Comparison of ENCODE assay signal across 39 cellular contexts in the genomic region with DNA sequence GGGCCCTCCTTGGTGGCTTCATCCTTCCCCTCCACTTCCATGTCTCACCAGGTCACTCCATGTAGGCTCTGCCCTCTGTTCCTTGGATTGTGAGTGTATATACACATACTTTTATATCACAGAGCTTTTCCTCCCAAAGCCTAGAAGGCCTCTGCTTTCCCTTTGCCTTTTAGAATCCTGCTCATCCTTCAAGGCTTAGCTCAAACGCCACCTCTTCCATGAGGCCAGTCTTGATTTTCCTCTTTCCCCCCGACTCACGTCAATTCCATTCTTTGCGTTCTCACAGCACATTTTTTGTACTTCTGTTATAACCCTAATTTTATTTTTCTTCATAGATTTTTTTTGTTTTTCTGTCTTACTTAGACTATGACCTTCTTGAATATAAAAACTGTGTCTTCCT. TPM values are rescaled to one million over a fixed set of nuclear protein-coding genes. Genes with fewer than 3 reads are reported as not detected.
"Had no signal": no experiment of that assay in that cellular context is flagged by ENCODE, and none has a peak within 500 bp of the region (broad histone marks: within the 10 kb centered on the region; RNA-seq: fewer than 3 reads in every experiment).

No MANE protein-coding gene starts in this region.

- H3K4me1 Mint-ChIP-seq: activated T-helper 17 cell treated with anti-CD3 and anti-CD28 coated beads, Interleukin-2, amount 50 U/mL, for 72 hours had no signal

- H3K27ac Mint-ChIP-seq: activated B cell treated with CpG ODN at 0.5 μM for 24 hours; activated CD4-positive, alpha-beta memory T cell treated with anti-CD3 and anti-CD28 coated beads for 36 hours; activated CD4-positive, alpha-beta T cell treated with anti-CD3 and anti-CD28 coated beads, Interleukin-2, amount 10 ng/mL, durations not matched to agents 24 days and 14 days; activated CD8-positive, alpha-beta T cell treated with anti-CD3 and anti-CD28 coated beads for 36 hours; activated naive CD4-positive, alpha-beta T cell treated with anti-CD3 and anti-CD28 coated beads for 36 hours; activated naive CD4-positive, alpha-beta T cell treated with anti-CD3 and anti-CD28 coated beads, Interleukin-2, amount 50 U/mL, for 24 hours; activated naive CD8-positive, alpha-beta T cell; activated naive CD8-positive, alpha-beta T cell treated with anti-CD3 and anti-CD28 coated beads, Interleukin-2, amount 10 ng/mL, durations not matched to agents 7 days and 5 days; activated T-cell treated with anti-CD3 and anti-CD28 coated beads, Interleukin-2, amount 50 U/mL, for 72 hours; activated T-helper 1 cell treated with anti-CD3 and anti-CD28 coated beads, Interleukin-12 subunit alpha, Interleukin-12 subunit beta, Interleukin-2, Interleukin-4 antibody, amounts not matched to agents 30 ng/mL and 10 ng/mL and 1 ng/mL, durations not matched to agents 14 hours and 24 hours and 36 hours; activated T-helper 17 cell treated with anti-CD3 and anti-CD28 coated beads, Interleukin-2, amount 50 U/mL, for 72 hours; T-helper 1 cell treated with Interleukin-12 subunit alpha and Interleukin-12 subunit beta and Interleukin-4 antibody, amounts not matched to agents 30 μg/mL and 1 μg/mL, for 36 hours; T-helper 2 cell treated with Interferon-gamma antibody and Interleukin-4, amounts not matched to agents 5 μg/mL and 100 μg/mL, for 36 hours had no signal

- H3K4me3 ChIP-seq: adrenal gland, body of pancreas, breast epithelium had no signal

- FAIRE-seq: astrocyte, TTC549 had no signal

- H3K9me3 ChIP-seq: adrenal gland, body of pancreas, breast epithelium had no signal

- H3K36me3 ChIP-seq: adrenal gland, brain microvascular endothelial cell, breast epithelium had no signal

- H3K9me3 Mint-ChIP-seq: activated B cell treated with CpG ODN at 0.5 μM for 24 hours; activated CD4-positive, alpha-beta memory T cell treated with anti-CD3 and anti-CD28 coated beads for 36 hours; activated CD4-positive, alpha-beta T cell treated with anti-CD3 and anti-CD28 coated beads, Interleukin-2, amount 10 ng/mL, durations not matched to agents 24 days and 14 days; activated CD8-positive, alpha-beta T cell treated with anti-CD3 and anti-CD28 coated beads for 36 hours; activated naive CD4-positive, alpha-beta T cell treated with anti-CD3 and anti-CD28 coated beads for 36 hours; activated naive CD4-positive, alpha-beta T cell treated with anti-CD3 and anti-CD28 coated beads, Interleukin-2, amount 50 U/mL, for 24 hours; activated naive CD8-positive, alpha-beta T cell treated with anti-CD3 and anti-CD28 coated beads, Interleukin-2, amount 10 ng/mL, durations not matched to agents 7 days and 5 days; activated T-cell treated with anti-CD3 and anti-CD28 coated beads, Interleukin-2, amount 50 U/mL, for 4 hours; activated T-cell treated with anti-CD3 and anti-CD28 coated beads, Interleukin-2, amount 50 U/mL, for 72 hours; activated T-helper 1 cell treated with anti-CD3 and anti-CD28 coated beads, Interleukin-12 subunit alpha, Interleukin-12 subunit beta, Interleukin-2, Interleukin-4 antibody, amounts not matched to agents 30 ng/mL and 10 ng/mL and 1 ng/mL, durations not matched to agents 14 hours and 24 hours and 36 hours; activated T-helper 17 cell treated with anti-CD3 and anti-CD28 coated beads, Interleukin-2, amount 50 U/mL, for 72 hours; T-helper 1 cell treated with Interleukin-12 subunit alpha and Interleukin-12 subunit beta and Interleukin-4 antibody, amounts not matched to agents 30 μg/mL and 1 μg/mL, for 36 hours; T-helper 2 cell treated with Interferon-gamma antibody and Interleukin-4, amounts not matched to agents 5 μg/mL and 100 μg/mL, for 36 hours had no signal

- H3K36me3 Mint-ChIP-seq: activated CD4-positive, alpha-beta memory T cell treated with anti-CD3 and anti-CD28 coated beads for 36 hours; activated naive CD4-positive, alpha-beta T cell treated with anti-CD3 and anti-CD28 coated beads, Interleukin-2, amount 50 U/mL, for 24 hours; activated naive CD8-positive, alpha-beta T cell; activated naive CD8-positive, alpha-beta T cell treated with anti-CD3 and anti-CD28 coated beads, Interleukin-2, amount 10 ng/mL, durations not matched to agents 7 days and 5 days had no signal

- H3K27ac ChIP-seq: adrenal gland, body of pancreas, brain microvascular endothelial cell, breast epithelium, VCaP had no signal

- H3K4me1 ChIP-seq: breast epithelium had no signal

- ATAC-seq: activated CD8-positive, alpha-beta T cell treated with anti-CD3 and anti-CD28 coated beads for 36 hours; activated T-cell treated with anti-CD3 and anti-CD28 coated beads, Interleukin-2, amount 50 U/mL, for 4 hours; activated T-cell treated with anti-CD3 and anti-CD28 coated beads, Interleukin-2, amount 50 U/mL, for 72 hours; activated T-helper 17 cell treated with anti-CD3 and anti-CD28 coated beads, Interleukin-2, amount 50 U/mL, for 72 hours; body of pancreas had no signal

- H3K27me3 ChIP-seq: adrenal gland had no signal

- H3K4me3 Mint-ChIP-seq: activated B cell treated with CpG ODN at 0.5 μM for 24 hours; activated CD4-positive, alpha-beta memory T cell treated with anti-CD3 and anti-CD28 coated beads for 36 hours; activated CD4-positive, alpha-beta T cell treated with anti-CD3 and anti-CD28 coated beads, Interleukin-2, amount 10 ng/mL, durations not matched to agents 24 days and 14 days; activated CD8-positive, alpha-beta T cell treated with anti-CD3 and anti-CD28 coated beads for 36 hours; activated naive CD4-positive, alpha-beta T cell treated with anti-CD3 and anti-CD28 coated beads for 36 hours; activated naive CD4-positive, alpha-beta T cell treated with anti-CD3 and anti-CD28 coated beads, Interleukin-2, amount 50 U/mL, for 24 hours; activated naive CD8-positive, alpha-beta T cell; activated naive CD8-positive, alpha-beta T cell treated with anti-CD3 and anti-CD28 coated beads, Interleukin-2, amount 10 ng/mL, durations not matched to agents 7 days and 5 days; activated T-cell treated with anti-CD3 and anti-CD28 coated beads, Interleukin-2, amount 50 U/mL, for 4 hours; activated T-cell treated with anti-CD3 and anti-CD28 coated beads, Interleukin-2, amount 50 U/mL, for 72 hours; activated T-helper 1 cell treated with anti-CD3 and anti-CD28 coated beads, Interleukin-12 subunit alpha, Interleukin-12 subunit beta, Interleukin-2, Interleukin-4 antibody, amounts not matched to agents 30 ng/mL and 10 ng/mL and 1 ng/mL, durations not matched to agents 14 hours and 24 hours and 36 hours; activated T-helper 17 cell treated with anti-CD3 and anti-CD28 coated beads, Interleukin-2, amount 50 U/mL, for 72 hours; T-helper 1 cell treated with Interleukin-12 subunit alpha and Interleukin-12 subunit beta and Interleukin-4 antibody, amounts not matched to agents 30 μg/mL and 1 μg/mL, for 36 hours; T-helper 2 cell treated with Interferon-gamma antibody and Interleukin-4, amounts not matched to agents 5 μg/mL and 100 μg/mL, for 36 hours had no signal

- DNase-seq: activated B cell treated with CpG ODN at 0.5 μM for 24 hours; activated CD4-positive, alpha-beta memory T cell treated with anti-CD3 and anti-CD28 coated beads for 36 hours; activated CD4-positive, alpha-beta T cell treated with anti-CD3 and anti-CD28 coated beads for 4 hours; activated CD4-positive, alpha-beta T cell treated with anti-CD3 and anti-CD28 coated beads, Interleukin-2, amount 10 ng/mL, durations not matched to agents 24 days and 14 days; activated CD4-positive, alpha-beta T cell treated with anti-CD3 and anti-CD28 coated beads, Interleukin-2, amount 50 U/mL, for 1 hour; activated CD4-positive, alpha-beta T cell treated with anti-CD3 and anti-CD28 coated beads, Interleukin-2, amount 50 U/mL, for 4 hours; activated CD4-positive, CD25-positive, alpha-beta regulatory T cell treated with anti-CD3 and anti-CD28 coated beads, Interleukin-2, amount 50 U/mL, for 72 hours; activated CD8-positive, alpha-beta memory T cell treated with anti-CD3 and anti-CD28 coated beads, Interleukin-2, amount 50 U/mL, for 4 hours; activated CD8-positive, alpha-beta T cell treated with anti-CD3 and anti-CD28 coated beads for 36 hours; activated effector memory CD4-positive, alpha-beta T cell treated with anti-CD3 and anti-CD28 coated beads, Interleukin-2, amount 50 U/mL, for 16 hours; activated gamma-delta T cell treated with Interleukin-2 at 50 U/mL for 16 hours; activated naive CD4-positive, alpha-beta T cell; activated naive CD4-positive, alpha-beta T cell treated with anti-CD3 and anti-CD28 coated beads for 36 hours; activated naive CD8-positive, alpha-beta T cell treated with anti-CD3 and anti-CD28 coated beads, Interleukin-2, amount 10 ng/mL, durations not matched to agents 7 days and 5 days; activated T-cell treated with anti-CD3 and anti-CD28 coated beads for 4 hours; activated T-cell treated with anti-CD3 and anti-CD28 coated beads, Interleukin-2, amount 50 U/mL, for 1 hour; activated T-cell treated with anti-CD3 and anti-CD28 coated beads, Interleukin-2, amount 50 U/mL, for 4 hours; activated T-cell treated with anti-CD3 and anti-CD28 coated beads, Interleukin-2, amount 50 U/mL, for 72 hours; adrenal gland; amniotic stem cell; aorta; body of pancreas; brain microvascular endothelial cell; central memory CD4-positive, alpha-beta T cell; T-helper 1 cell; T-helper 9 cell had no signal

RNA-seq across cellular contexts. Expression of gene ABCG4, which starts 3.8 kb away (rescaled TPM):
- total RNA-seq: activated B cell treated with CpG ODN at 0.5 μM for 24 hours; activated CD4-positive, alpha-beta memory T cell treated with anti-CD3 and anti-CD28 coated beads for 36 hours; activated CD8-positive, alpha-beta T cell treated with anti-CD3 and anti-CD28 coated beads for 36 hours; activated naive CD8-positive, alpha-beta T cell treated with anti-CD3 and anti-CD28 coated beads, Interleukin-2, amount 10 ng/mL, durations not matched to agents 7 days and 5 days; activated T-helper 1 cell treated with anti-CD3 and anti-CD28 coated beads, Interleukin-12 subunit alpha, Interleukin-12 subunit beta, Interleukin-2, Interleukin-4 antibody, amounts not matched to agents 30 ng/mL and 10 ng/mL and 1 ng/mL, durations not matched to agents 14 hours and 24 hours and 36 hours; activated T-helper 17 cell treated with anti-CD3 and anti-CD28 coated beads, Interleukin-2, amount 50 U/mL, for 72 hours had no signal

RNA-seq across cellular contexts. Expression of gene NHERF4, which starts 32.7 kb away (rescaled TPM):
- total RNA-seq: activated CD8-positive, alpha-beta memory T cell treated with anti-CD3 and anti-CD28 coated beads for 36 hours; activated naive CD4-positive, alpha-beta T cell treated with anti-CD3 and anti-CD28 coated beads for 36 hours; activated T-helper 1 cell treated with anti-CD3 and anti-CD28 coated beads, Interleukin-12 subunit alpha, Interleukin-12 subunit beta, Interleukin-2, Interleukin-4 antibody, amounts not matched to agents 30 ng/mL and 10 ng/mL and 1 ng/mL, durations not matched to agents 14 hours and 24 hours and 36 hours; astrocyte; cardiac septum; cerebellum had no signal
